Comparison of ENCODE assay signal across 13 cellular contexts in genomic region chr7:106313456-106313891, GRCh38. TPM values are rescaled to one million over a fixed set of nuclear protein-coding genes. Genes with fewer than 3 reads are reported as not detected.
DNase-seq lines count a peak whose midpoint lies in the region; ATAC-seq, FAIRE-seq and TF ChIP-seq lines count a peak whose summit lies in the region.
"Had no signal": no experiment of that assay in that cellular context is flagged by ENCODE, and none has a peak within 500 bp of the region (broad histone marks: within the 10 kb centered on the region; RNA-seq: fewer than 3 reads in every experiment).

No MANE protein-coding gene starts in this region.

- CTCF ChIA-PET in MCF 10A (lab: Yijun Ruan, JAX), result interaction anchor here (1.6 kb wide), 1 partner anchor 137 kb away, joined by 4 read pairs; no protein-coding TSS in a partner anchor

- TF ChIP-seq POLR2A in breast epithelium (IDR thresholded peaks at IDR 0.05), result no peak
- no peak for TF ChIP-seq POLR2A in GM18505 (IDR thresholded peaks at IDR 0.05; ENCODE audit: borderline replicate concordance, extremely low read depth, insufficient read depth, insufficient read length)

- intact Hi-C loops in MCF 10A (cut with micrococcal nuclease), result loop anchor here (1.0 kb wide), 1 partner anchor 28 kb away; no protein-coding TSS in a partner anchor
- intact Hi-C loops in breast epithelium (cut with DNase I; ENCODE audit: low total_unique reads), result no loop called here

- H3K9me3 Mint-ChIP-seq in MCF 10A (ENCODE audit: unreplicated experiment), result no peaks in the 10 kb centered on the region
- H3K9me3 Mint-ChIP-seq in activated T-helper 17 cell treated with anti-CD3 and anti-CD28 coated beads, Interleukin-2, amount 50 U/mL, for 72 hours, result peaks cover 3% of the 10 kb centered on the region

- no peaks in the 10 kb centered on the region for H3K27me3 Mint-ChIP-seq in MCF 10A (ENCODE audit: insufficient read depth, unreplicated experiment)
- H3K27me3 Mint-ChIP-seq in activated T-helper 17 cell treated with anti-CD3 and anti-CD28 coated beads, Interleukin-2, amount 50 U/mL, for 72 hours, result peaks cover 8% of the 10 kb centered on the region

- H3K4me1 Mint-ChIP-seq in MCF 10A (ENCODE audit: insufficient read depth, unreplicated experiment), result peaks cover 29% of the 10 kb centered on the region
- peaks cover 5% of the 10 kb centered on the region for H3K4me1 Mint-ChIP-seq in activated T-helper 17 cell treated with anti-CD3 and anti-CD28 coated beads, Interleukin-2, amount 50 U/mL, for 72 hours

- H3K9me3 ChIP-seq in breast epithelium, result no peaks in the 10 kb centered on the region

- DNase-seq in MCF 10A (ENCODE audit: unreplicated experiment), result peak; percentile 27
- no peak for DNase-seq in breast epithelium (ENCODE audit: low spot score in 2 of 2)
- peak; percentile 72 for DNase-seq in glomerular visceral epithelial cell (ENCODE audit: extremely low spot score)
- DNase-seq in urothelium cell line (ENCODE audit: low spot score), result peak; percentile 72
- no peak for DNase-seq in GDM1 (lab: John Stamatoyannopoulos, UW)
- DNase-seq: activated CD4-positive, alpha-beta memory T cell treated with anti-CD3 and anti-CD28 coated beads, Interleukin-2, amount 10 ng/mL, durations not matched to agents 7 days and 5 days had no signal

- POLR2A ChIA-PET in MCF 10A (lab: Yijun Ruan, JAX), result interaction anchor here (1.0 to 1.1 kb wide), 2 partner anchors 26 to 28 kb away, joined by 3 to 7 read pairs; partner anchors contain the start of gene NAMPT

- H3K36me3 ChIP-seq in breast epithelium, result no peaks in the 10 kb centered on the region
- H3K36me3 ChIP-seq: BLaER1 had no signal

- H3K4me3 Mint-ChIP-seq in MCF 10A (ENCODE audit: unreplicated experiment), result no peak overlapping the region
- no peak overlapping the region for H3K4me3 Mint-ChIP-seq in activated T-helper 17 cell treated with anti-CD3 and anti-CD28 coated beads, Interleukin-2, amount 50 U/mL, for 72 hours
- H3K4me3 Mint-ChIP-seq: activated CD4-positive, alpha-beta memory T cell treated with anti-CD3 and anti-CD28 coated beads, Interleukin-2, amount 10 ng/mL, durations not matched to agents 7 days and 5 days had no signal

- H3K27me3 ChIP-seq in breast epithelium, result no peaks in the 10 kb centered on the region
- H3K27me3 ChIP-seq: BLaER1 had no signal

- H3K27ac Mint-ChIP-seq in MCF 10A (ENCODE audit: low read depth, unreplicated experiment), result peak overlapping the region; percentile 81
- no peak overlapping the region for H3K27ac Mint-ChIP-seq in activated T-helper 17 cell treated with anti-CD3 and anti-CD28 coated beads, Interleukin-2, amount 50 U/mL, for 72 hours
- H3K27ac Mint-ChIP-seq: activated CD4-positive, alpha-beta memory T cell treated with anti-CD3 and anti-CD28 coated beads, Interleukin-2, amount 10 ng/mL, durations not matched to agents 7 days and 5 days had no signal

- no peak overlapping the region for H3K4me3 ChIP-seq in breast epithelium
- H3K4me3 ChIP-seq: BLaER1, skin epidermis had no signal

- H3K36me3 Mint-ChIP-seq in MCF 10A (ENCODE audit: insufficient read depth, unreplicated experiment), result no peaks in the 10 kb centered on the region
- no peaks in the 10 kb centered on the region for H3K36me3 Mint-ChIP-seq in activated T-helper 17 cell treated with anti-CD3 and anti-CD28 coated beads, Interleukin-2, amount 50 U/mL, for 72 hours (ENCODE audit: low read depth)

- no TSS peak for BruUV-seq in MCF 10A (replicated peaks; lab: Mats Ljungman, UMichigan)

- no peak overlapping the region for H3K27ac ChIP-seq in breast epithelium
- H3K27ac ChIP-seq: BLaER1, KMS-11 had no signal

- FAIRE-seq in urothelium cell line (lab: Jason Lieb, UNC), result no peak

- no peaks in the 10 kb centered on the region for H3K4me1 ChIP-seq in breast epithelium

- no peak for TF ChIP-seq CTCF in MCF 10A (IDR thresholded peaks at IDR 0.05; ENCODE audit: unreplicated experiment)
- TF ChIP-seq CTCF in breast epithelium (IDR thresholded peaks at IDR 0.05), result no peak

- peak; percentile 49 for ATAC-seq in activated T-helper 17 cell treated with anti-CD3 and anti-CD28 coated beads, Interleukin-2, amount 50 U/mL, for 72 hours (replicated peaks)
- ATAC-seq in GM19395 (IDR thresholded peaks at IDR 0.05; ENCODE audit: unreplicated experiment) (no peak), GM18505 (IDR thresholded peaks at IDR 0.05; ENCODE audit: unreplicated experiment) (no peak)
- ATAC-seq: left lobe of liver had no signal

RNA-seq across cellular contexts. Expression of gene NAMPT, which starts 28.7 kb away (rescaled TPM):
- total RNA-seq in MCF 10A (2022), result 379 and 392 TPM in 2 replicates
- 100 to 1,000 TPM; 195 to 751 (median 536) TPM for total RNA-seq in breast epithelium
- 100 to 1,000 TPM; 296 to 469 TPM for total RNA-seq in activated T-helper 17 cell treated with anti-CD3 and anti-CD28 coated beads, Interleukin-2, amount 50 U/mL, for 72 hours

Comparison
In these comparisons a context has a peak if more than half of its experiments do, and no peak if none do; other contexts are left out.
1. DNase-seq: peak in MCF 10A (single experiment), glomerular visceral epithelial cell (single experiment) and urothelium cell line (single experiment); none in breast epithelium (0 of 2) and GDM1 (single experiment).